Comparison of ENCODE assay signal across 8 cellular contexts in genomic region chr11:3824714-3825472, GRCh38. TPM values are rescaled to one million over a fixed set of nuclear protein-coding genes. Genes with fewer than 3 reads are reported as not detected.
DNase-seq lines count a peak whose midpoint lies in the region; ATAC-seq and TF ChIP-seq lines count a peak whose summit lies in the region.

No MANE protein-coding gene starts in this region.

- peak overlapping the region; percentile 65 for H3K4me2 ChIP-seq in GM23338

- peaks cover 31% of the 10 kb centered on the region for H3K4me1 ChIP-seq in GM23338 (ENCODE audit: insufficient read depth)

- no peaks in the 10 kb centered on the region for H3K27me3 ChIP-seq in GM23338 (ENCODE audit: insufficient read depth)
- H3K27me3 ChIP-seq in dorsolateral prefrontal cortex = no peaks in the 10 kb centered on the region

- H3K27ac ChIP-seq in GM23338 (ENCODE audit: low read depth) = no peak overlapping the region
- H3K27ac ChIP-seq in dorsolateral prefrontal cortex = peak overlapping the region in 55 of 59 donors; percentile 40 to 100 (median 97)

- H3K4me3 ChIP-seq in GM12864 (ENCODE audit: low read depth, low read length) (no peak overlapping the region), GM23338 (no peak overlapping the region), dorsolateral prefrontal cortex (no peak overlapping the region)

- TF ChIP-seq CTCF in GM12864 (IDR thresholded peaks at IDR 0.05; ENCODE audit: low read depth, low read length, missing control alignments) (peak; percentile 94), GM23338 (conservative IDR thresholded peaks at IDR 0.05; ENCODE audit: low read depth in 2 of 2) (peak; percentile 78 to 97), dorsolateral prefrontal cortex (IDR thresholded peaks at IDR 0.05 in 54 of 56, conservative IDR thresholded peaks at IDR 0.05 in 2 of 56; ENCODE audit: low read depth in 1 of 56, partially characterized antibody in 56 of 56) (peak; percentile 9 to 76 (median 59))

- DNase-seq in GM12864 (ENCODE audit: low read depth) (no peak), GM23338 (ENCODE audit: low spot score) (peak; percentile 96), M059J (ENCODE audit: low read depth) (peak; percentile 32), dorsolateral prefrontal cortex (peak in 7 of 10 donors; percentile 54 to 78 (median 63)), mucosa of gallbladder (ENCODE audit: low spot score) (peak; percentile 62)
- peak; percentile 89 for DNase-seq in activated CD4-positive, alpha-beta T cell treated with anti-CD3 and anti-CD28 coated beads for 48 hours
- DNase-seq in stimulated activated naive CD8-positive, alpha-beta T cell treated with anti-CD3 and anti-CD28 coated beads, Interleukin-15, amount 100 ng/mL, for 72 hours = peak; percentile 79 to 83

- peaks cover 21% of the 10 kb centered on the region for H3K27me3 Mint-ChIP-seq in GM23338 (ENCODE audit: insufficient read depth, low read depth, poor library complexity)
- no peaks in the 10 kb centered on the region for H3K27me3 Mint-ChIP-seq in stimulated activated naive CD8-positive, alpha-beta T cell treated with anti-CD3 and anti-CD28 coated beads, Interleukin-15, amount 100 ng/mL, for 72 hours

- no peaks in the 10 kb centered on the region for H3K9me2 ChIP-seq in GM23338 (ENCODE audit: insufficient read depth)

- intact Hi-C loops in dorsolateral prefrontal cortex (cut with DNase I) = no loop called here

- H3K4me3 Mint-ChIP-seq in GM23338 = no peak overlapping the region
- H3K4me3 Mint-ChIP-seq in stimulated activated naive CD8-positive, alpha-beta T cell treated with anti-CD3 and anti-CD28 coated beads, Interleukin-15, amount 100 ng/mL, for 72 hours = no peak overlapping the region

- peak; percentile 86 for ATAC-seq in GM23338
- ATAC-seq in stimulated activated naive CD8-positive, alpha-beta T cell treated with anti-CD3 and anti-CD28 coated beads, Interleukin-15, amount 100 ng/mL, for 72 hours = peak; percentile 91
- ATAC-seq in GM18870 (IDR thresholded peaks at IDR 0.05; ENCODE audit: unreplicated experiment) = no peak

- no peaks in the 10 kb centered on the region for H3K36me3 ChIP-seq in GM23338 (ENCODE audit: insufficient read depth)

- H4K20me1 ChIP-seq in GM23338 (replicated peaks; ENCODE audit: insufficient read depth) = peaks cover 12% of the 10 kb centered on the region

- peaks cover 39% of the 10 kb centered on the region for H3K4me1 Mint-ChIP-seq in GM23338
- H3K4me1 Mint-ChIP-seq in stimulated activated naive CD8-positive, alpha-beta T cell treated with anti-CD3 and anti-CD28 coated beads, Interleukin-15, amount 100 ng/mL, for 72 hours = peaks cover 46% of the 10 kb centered on the region

- H2AFZ ChIP-seq in GM23338 = no peak overlapping the region

- H3K27ac Mint-ChIP-seq in GM23338 = no peak overlapping the region; the same call in 1 of the 2 replicates
- peak overlapping the region; percentile 53 to 74 for H3K27ac Mint-ChIP-seq in stimulated activated naive CD8-positive, alpha-beta T cell treated with anti-CD3 and anti-CD28 coated beads, Interleukin-15, amount 100 ng/mL, for 72 hours

- H3F3A ChIP-seq in GM23338 (replicated peaks; ENCODE audit: low read depth) = 0 out of 2 replicates have a peak, but pooled peaks cover 3% of the 10 kb centered on the region

- peaks cover 46% of the 10 kb centered on the region for H3K36me3 Mint-ChIP-seq in GM23338 (ENCODE audit: low read depth)

- H3K9me3 Mint-ChIP-seq in GM23338 = no peaks in the 10 kb centered on the region
- no peaks in the 10 kb centered on the region for H3K9me3 Mint-ChIP-seq in stimulated activated naive CD8-positive, alpha-beta T cell treated with anti-CD3 and anti-CD28 coated beads, Interleukin-15, amount 100 ng/mL, for 72 hours

- H3K79me2 ChIP-seq in GM23338 (replicated peaks; ENCODE audit: insufficient read depth) = no peaks in the 10 kb centered on the region

TF ChIP-seq in GM23338, 12 proteins besides CTCF, POLR2A, EP300 and RAD21 (continues in another document):
- no peak for TF ChIP-seq ZNF331 (CRISPR knock-in tag; IDR thresholded peaks at IDR 0.05; ENCODE audit: low read depth)
- no peak for TF ChIP-seq JUNB (IDR thresholded peaks at IDR 0.05; ENCODE audit: unreplicated experiment)
- TF ChIP-seq, protein P1, sequence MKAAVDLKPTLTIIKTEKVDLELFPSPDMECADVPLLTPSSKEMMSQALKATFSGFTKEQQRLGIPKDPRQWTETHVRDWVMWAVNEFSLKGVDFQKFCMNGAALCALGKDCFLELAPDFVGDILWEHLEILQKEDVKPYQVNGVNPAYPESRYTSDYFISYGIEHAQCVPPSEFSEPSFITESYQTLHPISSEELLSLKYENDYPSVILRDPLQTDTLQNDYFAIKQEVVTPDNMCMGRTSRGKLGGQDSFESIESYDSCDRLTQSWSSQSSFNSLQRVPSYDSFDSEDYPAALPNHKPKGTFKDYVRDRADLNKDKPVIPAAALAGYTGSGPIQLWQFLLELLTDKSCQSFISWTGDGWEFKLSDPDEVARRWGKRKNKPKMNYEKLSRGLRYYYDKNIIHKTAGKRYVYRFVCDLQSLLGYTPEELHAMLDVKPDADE (IDR thresholded peaks at IDR 0.05) = 0 out of 2 replicates have a peak, but pooled peaks have one; percentile 13

RNA-seq across cellular contexts. Expression of gene RHOG, which starts 15.9 kb away (rescaled TPM):
- total RNA-seq in GM23338 (2014; rRNA removed; shearing (Covaris generic)) = 38.6 and 39.5 TPM in 2 replicates
- 23.2 and 26.3 TPM in 2 replicates for polyA plus RNA-seq in GM23338 (2016; fragmentation: Nextera tagmentation; extraction: Ambion mirVana)
- total RNA-seq in M059J (2014; rRNA removed; shearing (Covaris generic)) = 46.6 and 67.0 TPM in 2 replicates
- 100 to 1,000 TPM in 1 of 120 experiments, 10 to 100 TPM in 119; 13.0 to 131 (median 35.8) TPM for total RNA-seq in dorsolateral prefrontal cortex
- total RNA-seq in mucosa of gallbladder = 57.2 TPM

RNA-seq across cellular contexts. Expression of gene PGAP2, which starts 16.5 kb away (rescaled TPM):
- total RNA-seq in GM23338 (2014; rRNA removed; shearing (Covaris generic)) = 43.2 TPM in 2 replicates
- polyA plus RNA-seq in GM23338 (2016; fragmentation: Nextera tagmentation; extraction: Ambion mirVana) = 37.8 and 39.3 TPM in 2 replicates
- total RNA-seq in M059J (2014; rRNA removed; shearing (Covaris generic)) = 12.4 and 13.9 TPM in 2 replicates
- total RNA-seq in dorsolateral prefrontal cortex (10 to 100 TPM; 15.7 to 52.0 (median 29.4) TPM), mucosa of gallbladder (22.6 TPM)

RNA-seq across cellular contexts. Expression of gene NUP98, which starts 27.5 kb away (rescaled TPM):
- total RNA-seq in GM23338 (2014; rRNA removed; shearing (Covaris generic)) = 170 and 174 TPM in 2 replicates
- polyA plus RNA-seq in GM23338 (2016; fragmentation: Nextera tagmentation; extraction: Ambion mirVana) = 20.7 and 23.9 TPM in 2 replicates
- total RNA-seq in M059J (2014; rRNA removed; shearing (Covaris generic)) = 110 and 133 TPM in 2 replicates
- 10 to 100 TPM; 40.2 to 80.3 (median 56.5) TPM for total RNA-seq in dorsolateral prefrontal cortex
- total RNA-seq in mucosa of gallbladder = 60.1 TPM

RNA-seq across cellular contexts. Expression of gene STIM1, which starts 30.6 kb away (rescaled TPM):
- 9.3 and 14.0 TPM in 2 replicates for total RNA-seq in GM23338 (2014; rRNA removed; shearing (Covaris generic))
- 3.5 and 3.9 TPM in 2 replicates for polyA plus RNA-seq in GM23338 (2016; fragmentation: Nextera tagmentation; extraction: Ambion mirVana)
- total RNA-seq in M059J (2014; rRNA removed; shearing (Covaris generic)) = 35.6 and 37.6 TPM in 2 replicates
- total RNA-seq in dorsolateral prefrontal cortex (10 to 100 TPM; 40.9 to 92.8 (median 69.6) TPM), mucosa of gallbladder (123 TPM)
